Comparison of ENCODE assay signal across 17 cellular contexts in the genomic region with DNA sequence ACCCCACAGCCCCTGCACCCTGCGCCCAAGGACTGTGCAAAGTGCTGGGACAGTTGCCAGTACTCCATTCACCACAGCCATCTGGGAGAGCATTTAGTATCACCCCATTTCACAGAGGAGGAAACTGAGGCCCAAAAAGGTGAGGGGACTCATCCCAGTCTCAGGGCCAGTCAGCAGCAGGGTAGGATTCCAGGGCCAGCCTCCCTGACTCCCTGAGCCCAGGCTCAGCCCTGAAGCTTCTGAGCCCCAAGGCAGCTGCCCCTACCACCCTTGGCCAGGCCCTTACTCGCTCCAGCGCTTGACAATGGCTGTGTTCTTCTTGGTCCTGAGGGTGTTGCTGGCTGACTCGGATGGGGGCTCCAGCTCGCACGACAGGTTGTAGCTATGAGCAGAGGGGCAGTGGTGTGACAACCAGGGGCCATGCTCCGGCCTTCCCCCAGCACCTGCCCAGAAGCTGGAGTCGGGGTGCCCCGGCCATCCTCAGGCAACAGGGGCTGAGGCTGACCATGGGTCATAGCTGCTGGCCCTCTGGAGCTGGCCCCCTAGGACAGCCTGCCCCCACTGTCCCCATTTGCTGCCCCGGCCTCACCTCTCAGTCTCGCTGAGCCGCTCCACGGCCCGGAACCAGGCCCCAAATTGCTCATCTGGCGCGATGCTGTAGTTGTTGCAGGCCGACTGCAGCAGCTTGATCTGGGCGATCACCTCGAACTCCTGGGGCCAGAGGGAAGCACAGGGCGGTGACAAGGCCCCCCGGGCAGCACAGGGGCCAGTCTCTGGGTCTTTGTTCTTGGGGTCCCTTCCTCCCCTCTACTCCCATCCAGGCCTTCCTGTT. TPM values are rescaled to one million over a fixed set of nuclear protein-coding genes. Genes with fewer than 3 reads are reported as not detected.
A peak's percentile ranks its signal among the peaks of the same experiment; 100 is the strongest.
DNase-seq lines count a peak whose midpoint lies in the region; ATAC-seq, FAIRE-seq and TF ChIP-seq lines count a peak whose summit lies in the region.
"Had no signal": no experiment of that assay in that cellular context is flagged by ENCODE, and none has a peak within 500 bp of the region (broad histone marks: within the 10 kb centered on the region; RNA-seq: fewer than 3 reads in every experiment).

No MANE protein-coding gene starts in this region.

- no peak overlapping the region for H3K9ac ChIP-seq in K562 (ENCODE audit: insufficient read depth in 1 of 2, low read depth in 2 of 2, low read length in 2 of 2)
- H3K9ac ChIP-seq in GM23248, result no peak overlapping the region

- H3K36me3 ChIP-seq in K562 (ENCODE audit: control insufficient read depth, insufficient read depth, low read length), result peaks cover 95% of the 10 kb centered on the region
- peaks cover 10 to 37% (median 19%) of the 10 kb centered on the region in 4 donors for H3K36me3 ChIP-seq in right lobe of liver
- H3K36me3 ChIP-seq in GM23248 (ENCODE audit: low read depth), result peaks cover 14% of the 10 kb centered on the region; the same call in 1 of the 2 replicates

- DNase-seq in RWPE1 (ENCODE audit: low spot score), result no peak
- no peak for DNase-seq in K562 (ENCODE audit: extremely low read depth in 1 of 4, low spot score in 3 of 4)
- peak; percentile 24 to 49 (median 44) for DNase-seq in right lobe of liver
- DNase-seq in stimulated activated effector memory CD8-positive, alpha-beta T cell treated with anti-CD3 and anti-CD28 coated beads, Interleukin-12 subunit alpha, Interleukin-12 subunit beta, amount 100 ng/mL, for 72 hours (ENCODE audit: low spot score in 2 of 2), result no peak
- no peak for DNase-seq in NCI-H69 (lab: John Stamatoyannopoulos, UW)
- no peak for DNase-seq in GM23248
- DNase-seq: NCI-H1048, NCI-H2029 had no signal

- 90% methylated on average over 13 of the region's 21 CpGs for WGBS in K562 (ENCODE audit: insufficient coverage, low coverage, missing lambda C conversion rate)
- WGBS in right lobe of liver (ENCODE audit: insufficient coverage, low coverage, low lambda C conversion rate, missing lambda C conversion rate), result no CpG with 5 or more reads among the region's 21 CpGs
- 92% methylated on average over 21 of the region's 21 CpGs for WGBS in GM23248 (ENCODE audit: low coverage in 1 of 2, low lambda C conversion rate in 2 of 2, missing lambda C conversion rate in 2 of 2), 2 experiments

- no peaks in the 10 kb centered on the region for H3K9me3 Mint-ChIP-seq in stimulated activated effector memory CD8-positive, alpha-beta T cell treated with anti-CD3 and anti-CD28 coated beads, Interleukin-12 subunit alpha, Interleukin-12 subunit beta, amount 100 ng/mL, for 72 hours
- H3K9me3 Mint-ChIP-seq: activated CD4-positive, alpha-beta memory T cell treated with anti-CD3 and anti-CD28 coated beads, Interleukin-2, amount 10 ng/mL, durations not matched to agents 7 days and 5 days; type B pancreatic cell; WTC11 had no signal

- no peak overlapping the region for H2AFZ ChIP-seq in K562 (ENCODE audit: low read depth, low read length)
- H2AFZ ChIP-seq in GM23248, result no peak overlapping the region

- H3K27me3 ChIP-seq in K562 (ENCODE audit: control insufficient read depth in 2 of 2, insufficient read depth in 2 of 2, low read length in 2 of 2) (no peaks in the 10 kb centered on the region), right lobe of liver (no peaks in the 10 kb centered on the region), GM23248 (replicated peaks; ENCODE audit: insufficient read depth) (no peaks in the 10 kb centered on the region)
- H3K27me3 ChIP-seq: colonic mucosa had no signal

- H3F3A ChIP-seq in GM23248 (ENCODE audit: insufficient read depth), result no peaks in the 10 kb centered on the region

- peak overlapping the region; percentile 79 for H3K27ac Mint-ChIP-seq in stimulated activated effector memory CD8-positive, alpha-beta T cell treated with anti-CD3 and anti-CD28 coated beads, Interleukin-12 subunit alpha, Interleukin-12 subunit beta, amount 100 ng/mL, for 72 hours
- H3K27ac Mint-ChIP-seq: type B pancreatic cell, WTC11 had no signal

- no peak for TF ChIP-seq EP300 in K562 (IDR thresholded peaks at IDR 0.05; ENCODE audit: low read length)

- H3K4me3 ChIP-seq in K562 (no peak overlapping the region), right lobe of liver (no peak overlapping the region), GM23248 (no peak overlapping the region)
- H3K4me3 ChIP-seq: colonic mucosa had no signal

- H3K4me1 ChIP-seq in K562 (replicated peaks in 1 of 2; ENCODE audit: control insufficient read depth in 2 of 2, insufficient read depth in 2 of 2, low read length in 2 of 2) (peaks cover 0 to 12% of the 10 kb centered on the region in 2 experiments; a peak in 1 of 5 replicates), right lobe of liver (no peaks in the 10 kb centered on the region), GM23248 (ENCODE audit: insufficient read depth) (no peaks in the 10 kb centered on the region)
- H3K4me1 ChIP-seq: colonic mucosa had no signal

- H3K9me3 ChIP-seq in K562 (replicated peaks; ENCODE audit: control insufficient read depth, insufficient read depth, low read depth, low read length), result peaks cover 8% of the 10 kb centered on the region
- no peaks in the 10 kb centered on the region for H3K9me3 ChIP-seq in right lobe of liver
- H3K9me3 ChIP-seq in GM23248 (ENCODE audit: low read depth), result no peaks in the 10 kb centered on the region
- H3K9me3 ChIP-seq: colonic mucosa had no signal

- no peak for TF ChIP-seq CTCF in RWPE1 (conservative IDR thresholded peaks at IDR 0.05; ENCODE audit: low read depth)
- TF ChIP-seq CTCF in K562 (IDR thresholded peaks at IDR 0.05 in 2 of 3, conservative IDR thresholded peaks at IDR 0.05 in 1 of 3; ENCODE audit: insufficient read depth in 2 of 3, low read depth in 1 of 3, low read length in 3 of 3), result no peak
- no peak for TF ChIP-seq CTCF in right lobe of liver (IDR thresholded peaks at IDR 0.05)

- in situ Hi-C loops in K562 (cut with MboI) (no loop called here), GM23248 (cut with MboI) (no loop called here)

- no peak overlapping the region for H3K4me2 ChIP-seq in K562 (ENCODE audit: insufficient read depth, low read length)
- H3K4me2 ChIP-seq in GM23248 (ENCODE audit: unreplicated experiment), result no peak overlapping the region

- H3K9me1 ChIP-seq in K562 (ENCODE audit: control insufficient read depth, insufficient read depth, low read length), result peaks cover 3% of the 10 kb centered on the region

- ATAC-seq in K562, result no peak
- ATAC-seq in right lobe of liver, result no peak
- no peak for ATAC-seq in stimulated activated effector memory CD8-positive, alpha-beta T cell treated with anti-CD3 and anti-CD28 coated beads, Interleukin-12 subunit alpha, Interleukin-12 subunit beta, amount 100 ng/mL, for 72 hours
- no peak for ATAC-seq in GM21367 (IDR thresholded peaks at IDR 0.05; ENCODE audit: unreplicated experiment)

- FAIRE-seq in K562 (lab: Jason Lieb, UNC), result no peak
- FAIRE-seq: frontal cortex had no signal

- H3K79me2 ChIP-seq in K562 (ENCODE audit: control insufficient read depth, insufficient read depth, low read length) (no peaks in the 10 kb centered on the region), GM23248 (ENCODE audit: insufficient read depth) (no peaks in the 10 kb centered on the region)

- no TSS peak for BruUV-seq in K562 (replicated peaks; lab: Mats Ljungman, UMichigan)

- POLR2A ChIA-PET in RWPE1 (lab: Yijun Ruan, JAX; ENCODE audit: low non-redundant PET), result interaction anchor here (0.7 kb wide), 1 partner anchor 49 kb away, joined by 3 read pairs; no protein-coding TSS in a partner anchor
- POLR2A ChIA-PET in K562 (lab: Yijun Ruan, JAX), result interaction anchor here (1.3 kb wide), 1 partner anchor 42 kb away, joined by 4 read pairs; no protein-coding TSS in a partner anchor

- peaks cover 100% of the 10 kb centered on the region for H3K36me3 Mint-ChIP-seq in stimulated activated effector memory CD8-positive, alpha-beta T cell treated with anti-CD3 and anti-CD28 coated beads, Interleukin-12 subunit alpha, Interleukin-12 subunit beta, amount 100 ng/mL, for 72 hours

- no peak overlapping the region for H3K4me3 Mint-ChIP-seq in stimulated activated effector memory CD8-positive, alpha-beta T cell treated with anti-CD3 and anti-CD28 coated beads, Interleukin-12 subunit alpha, Interleukin-12 subunit beta, amount 100 ng/mL, for 72 hours
- H3K4me3 Mint-ChIP-seq: activated CD4-positive, alpha-beta memory T cell treated with anti-CD3 and anti-CD28 coated beads, Interleukin-2, amount 10 ng/mL, durations not matched to agents 7 days and 5 days; activated naive CD8-positive, alpha-beta T cell; B cell; type B pancreatic cell; WTC11 had no signal

- H3K9me2 ChIP-seq in GM23248 (ENCODE audit: insufficient read depth), result no peaks in the 10 kb centered on the region

- peaks cover 10% of the 10 kb centered on the region for H3K4me1 Mint-ChIP-seq in stimulated activated effector memory CD8-positive, alpha-beta T cell treated with anti-CD3 and anti-CD28 coated beads, Interleukin-12 subunit alpha, Interleukin-12 subunit beta, amount 100 ng/mL, for 72 hours
- H3K4me1 Mint-ChIP-seq: activated CD4-positive, alpha-beta memory T cell treated with anti-CD3 and anti-CD28 coated beads, Interleukin-2, amount 10 ng/mL, durations not matched to agents 7 days and 5 days; B cell had no signal

- TF ChIP-seq POLR2A in K562 (conservative IDR thresholded peaks at IDR 0.05), result no peak
- no peak for TF ChIP-seq POLR2A in right lobe of liver (IDR thresholded peaks at IDR 0.05)

- intact Hi-C loops in K562 (cut with micrococcal nuclease), result loop anchor here (1.0 to 2.0 kb wide), 2 partner anchors 42 to 78 kb away; no protein-coding TSS in a partner anchor
- intact Hi-C loops in right lobe of liver (cut with DNase I), result loop anchor here (5.0 kb wide), 1 partner anchor 40 kb away; no protein-coding TSS in a partner anchor

- H3K27ac ChIP-seq in RWPE1 (peak overlapping the region; percentile 51), K562 (ENCODE audit: extremely low read depth, low read depth, low read length) (no peak overlapping the region), right lobe of liver (no peak overlapping the region), GM23248 (no peak overlapping the region)
- H3K27ac ChIP-seq: colonic mucosa had no signal

- no peak for TF ChIP-seq RAD21 in K562 (CRISPR knock-in tag; conservative IDR thresholded peaks at IDR 0.05 in 1 of 2, IDR thresholded peaks at IDR 0.05 in 1 of 2)

- H4K20me1 ChIP-seq in K562 (replicated peaks; ENCODE audit: control insufficient read depth, insufficient read depth, low read length), result peaks cover 8% of the 10 kb centered on the region; the same call in 1 of the 2 replicates
- H4K20me1 ChIP-seq in GM23248 (ENCODE audit: insufficient read depth), result no peaks in the 10 kb centered on the region

- CTCF ChIA-PET in RWPE1 (lab: Yijun Ruan, JAX), result interaction anchor here (0.5 to 6.7 kb wide), 19 partner anchors 9 to 255 kb away, joined by 3 to 71 read pairs (median 4); no protein-coding TSS in a partner anchor
- CTCF ChIA-PET in K562 (lab: Yijun Ruan, JAX; ENCODE audit: low intra/inter-chr PET ratio), result interaction anchor here (0.5 to 3.7 kb wide), 3 partner anchors 42 to 54 kb away, joined by 5 to 26 read pairs (median 26); no protein-coding TSS in a partner anchor

RNA-seq across cellular contexts. Expression of a gene that starts 18.6 kb away (rescaled TPM):
- total RNA-seq in K562 (2011; cell fraction: chromatin; rRNA removed; ENCODE audit: low replicate concordance), result 62.0 and 176 TPM in 2 replicates
- 78.8 and 97.7 TPM in 2 replicates for total RNA-seq in K562 (2011; cell fraction: nucleolus; rRNA removed)
- 55.4 and 58.4 TPM in 2 replicates for total RNA-seq in K562 (2011; cell fraction: nucleoplasm; rRNA removed)
- total RNA-seq in K562 (2014; rRNA removed) (27.1 and 36.2 TPM in 2 replicates), K562 (2014; rRNA removed; fragmentation: Illumina TruSeq; extraction: Trizol) (9.4 and 12.0 TPM in 2 replicates), K562 (2015; rRNA removed; fragmentation: Illumina TruSeq; extraction: Trizol) (25.8 and 25.9 TPM in 2 replicates), K562 (2021) (28.6 and 37.3 TPM in 2 replicates), right lobe of liver (10 to 100 TPM in 1 of 6 experiments, 1 to 10 TPM in 5; 4.3 to 19.8 (median 5.7) TPM)
- polyA plus RNA-seq in K562 (2011; rRNA removed) (40.3 and 45.9 TPM in 2 replicates), K562 (2014; fragmentation: Illumina TruSeq; extraction: Trizol) (28.7 and 34.9 TPM in 2 replicates), K562 (2014; fragmentation: Nextera tagmentation; extraction: Ambion mirVana) (1 to 10 TPM in 1 of 2 experiments, under 1 TPM in 1; 0.75 to 2.4 TPM), K562 (2014; rRNA removed) (39.5 and 43.3 TPM in 2 replicates), GM23248 (2016; fragmentation: Nextera tagmentation; extraction: Ambion mirVana) (8.5 and 8.9 TPM in 2 replicates)
- polyA plus RNA-seq in K562 (2011; cell fraction: cytosol; rRNA removed), result 34.7 and 62.2 TPM in 2 replicates
- polyA plus RNA-seq in K562 (2011; cell fraction: nucleus; rRNA removed), result 170 and 326 TPM in 2 replicates
- polyA plus RNA-seq in K562 (2012), result 26.3 and 47.2 TPM in 2 replicates
- 12.0 and 17.4 TPM in 2 replicates for polyA minus RNA-seq in K562 (2011; rRNA and poly(A)+ RNA removed)
- 13.6 and 18.5 TPM in 2 replicates for polyA minus RNA-seq in K562 (2011; cell fraction: cytosol; rRNA and poly(A)+ RNA removed)
- 30.2 and 36.5 TPM in 2 replicates for polyA minus RNA-seq in K562 (2011; cell fraction: nucleus; rRNA and poly(A)+ RNA removed)
- 21.7 and 51.7 TPM in 2 replicates for total RNA-seq in GM23248 (2014; rRNA removed; shearing (Covaris generic))

RNA-seq across cellular contexts. Expression of a gene that starts 40.6 kb away (rescaled TPM):
- 2.0 and 6.1 TPM in 2 replicates for total RNA-seq in K562 (2011; cell fraction: chromatin; rRNA removed; ENCODE audit: low replicate concordance)
- total RNA-seq in K562 (2011; cell fraction: nucleolus; rRNA removed), result 2.8 and 3.8 TPM in 2 replicates
- 2.3 TPM in 2 replicates for total RNA-seq in K562 (2011; cell fraction: nucleoplasm; rRNA removed)
- total RNA-seq in K562 (2014; rRNA removed) (0.09 and 0.45 TPM in 2 replicates), K562 (2014; rRNA removed; fragmentation: Illumina TruSeq; extraction: Trizol) (0.15 and 0.16 TPM in 2 replicates), K562 (2015; rRNA removed; fragmentation: Illumina TruSeq; extraction: Trizol) (0.51 and 0.53 TPM in 2 replicates), K562 (2021) (3.0 and 4.0 TPM in 2 replicates), right lobe of liver (under 1 TPM in 4 of 6 experiments, not detected in 2; 0.19 to 0.35 (median 0.26) TPM)
- polyA plus RNA-seq in K562 (2011; rRNA removed) (0.46 and 0.65 TPM in 2 replicates), K562 (2014; fragmentation: Illumina TruSeq; extraction: Trizol) (0.62 and 0.91 TPM in 2 replicates), K562 (2014; fragmentation: Nextera tagmentation; extraction: Ambion mirVana) (not detected), K562 (2014; rRNA removed) (0.57 and 0.77 TPM in 2 replicates), GM23248 (2016; fragmentation: Nextera tagmentation; extraction: Ambion mirVana) (0.13 TPM in 1 of 2 replicates, not detected in the other)
- polyA plus RNA-seq in K562 (2011; cell fraction: cytosol; rRNA removed), result 0.32 and 0.43 TPM in 2 replicates
- 2.8 and 6.2 TPM in 2 replicates for polyA plus RNA-seq in K562 (2011; cell fraction: nucleus; rRNA removed)
- 0.77 and 2.3 TPM in 2 replicates for polyA plus RNA-seq in K562 (2012)
- polyA minus RNA-seq in K562 (2011; rRNA and poly(A)+ RNA removed), result 0.14 and 0.21 TPM in 2 replicates
- polyA minus RNA-seq in K562 (2011; cell fraction: cytosol; rRNA and poly(A)+ RNA removed), result not detected in 2 replicates
- 0.54 and 0.89 TPM in 2 replicates for polyA minus RNA-seq in K562 (2011; cell fraction: nucleus; rRNA and poly(A)+ RNA removed)
- 0.22 TPM in 1 of 2 replicates, not detected in the other for total RNA-seq in GM23248 (2014; rRNA removed; shearing (Covaris generic))
- total RNA-seq: SK-MEL-5 had no signal

Comparison
In these comparisons a context has a peak if more than half of its experiments do, and no peak if none do; other contexts are left out.
1. DNase-seq: peak in right lobe of liver (3 of 3); none in RWPE1 (single experiment), K562 (0 of 4), stimulated activated effector memory CD8-positive, alpha-beta T cell treated with anti-CD3 and anti-CD28 coated beads, Interleukin-12 subunit alpha, Interleukin-12 subunit beta, amount 100 ng/mL, for 72 hours (0 of 2), NCI-H69 (single experiment) and GM23248 (single experiment).